ENCODE assay signal across 1 cellular context in the genomic region with DNA sequence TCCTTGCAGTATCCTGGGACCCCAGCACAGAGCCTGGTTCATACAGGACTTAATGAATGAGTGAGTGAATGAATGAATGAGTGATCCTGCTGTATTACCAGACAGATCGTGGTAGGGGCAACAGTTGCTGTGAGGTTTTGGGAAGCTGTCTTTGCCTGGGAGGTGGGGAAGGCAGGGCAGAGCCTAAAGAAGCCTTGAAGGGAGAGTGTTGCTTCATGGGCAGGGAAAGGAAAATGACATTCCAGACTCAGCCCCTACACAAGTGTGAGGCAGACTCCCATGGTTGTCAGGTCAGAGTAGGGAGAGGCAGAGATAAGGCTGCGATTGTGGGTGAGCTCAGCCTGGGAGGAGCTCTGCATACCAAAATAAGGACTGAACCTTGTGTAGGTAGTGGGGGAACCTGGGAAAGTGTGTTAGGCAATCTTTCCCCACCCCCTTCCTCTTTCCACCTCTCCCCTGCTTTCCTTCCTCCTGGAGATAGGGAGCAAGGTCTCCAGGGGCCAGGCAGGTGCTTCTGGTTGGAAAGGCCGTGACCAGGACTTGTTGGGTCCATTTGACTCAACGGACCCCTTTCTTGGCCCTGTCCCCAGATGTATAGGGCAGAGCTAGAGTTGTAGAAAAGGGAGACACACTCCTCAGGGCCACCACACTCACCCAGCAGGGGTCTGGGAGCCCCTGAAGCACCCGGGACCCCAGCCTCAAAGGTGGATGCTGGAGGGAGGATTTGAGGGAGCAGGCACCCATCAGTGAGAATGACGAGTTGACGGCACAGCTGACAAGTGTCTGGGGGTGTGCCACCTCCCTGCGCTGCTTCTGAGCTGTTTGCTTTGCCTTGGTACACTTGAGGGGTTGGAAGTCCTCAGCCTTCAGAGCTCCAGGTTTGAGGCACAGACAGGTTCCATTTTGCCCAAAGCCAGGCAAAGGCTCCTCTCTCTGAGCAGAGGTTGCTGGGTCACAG.
A peak's percentile ranks its signal among the peaks of the same experiment; 100 is the strongest.
TF ChIP-seq lines count a peak whose summit lies in the region.

No MANE protein-coding gene starts in this region.

TF ChIP-seq in HepG2, 621 proteins besides CTCF, POLR2A, EP300 and RAD21 (continued from another document and continues in another):
- TF ChIP-seq, protein P1, sequence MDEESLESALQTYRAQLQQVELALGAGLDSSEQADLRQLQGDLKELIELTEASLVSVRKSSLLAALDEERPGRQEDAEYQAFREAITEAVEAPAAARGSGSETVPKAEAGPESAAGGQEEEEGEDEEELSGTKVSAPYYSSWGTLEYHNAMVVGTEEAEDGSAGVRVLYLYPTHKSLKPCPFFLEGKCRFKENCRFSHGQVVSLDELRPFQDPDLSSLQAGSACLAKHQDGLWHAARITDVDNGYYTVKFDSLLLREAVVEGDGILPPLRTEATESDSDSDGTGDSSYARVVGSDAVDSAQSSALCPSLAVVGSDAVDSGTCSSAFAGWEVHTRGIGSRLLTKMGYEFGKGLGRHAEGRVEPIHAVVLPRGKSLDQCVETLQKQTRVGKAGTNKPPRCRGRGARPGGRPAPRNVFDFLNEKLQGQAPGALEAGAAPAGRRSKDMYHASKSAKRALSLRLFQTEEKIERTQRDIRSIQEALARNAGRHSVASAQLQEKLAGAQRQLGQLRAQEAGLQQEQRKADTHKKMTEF (CRISPR knock-in tag; IDR thresholded peaks at IDR 0.05) = peak; percentile 47; the same call in 1 of the 2 replicates
- TF ChIP-seq RELA (CRISPR knock-in tag; IDR thresholded peaks at IDR 0.05) (0 out of 2 replicates have a peak, but pooled peaks have one; percentile 32), TARDBP (CRISPR knock-in tag; IDR thresholded peaks at IDR 0.05) (peak; percentile 85), FOXO1 (CRISPR knock-in tag; IDR thresholded peaks at IDR 0.05) (peak; percentile 78), ZNF788 (CRISPR knock-in tag; IDR thresholded peaks at IDR 0.05; ENCODE audit: borderline replicate concordance) (peak; percentile 82; the same call in 1 of the 2 replicates), GFI1 (CRISPR knock-in tag; IDR thresholded peaks at IDR 0.05; ENCODE audit: borderline replicate concordance) (no peak; the same call in 1 of the 2 replicates), TRIM24 (CRISPR knock-in tag; IDR thresholded peaks at IDR 0.05) (0 out of 2 replicates have a peak, but pooled peaks have one; percentile 8), ZNF562 (CRISPR knock-in tag; IDR thresholded peaks at IDR 0.05; ENCODE audit: borderline replicate concordance) (no peak), NFKBIZ (CRISPR knock-in tag; IDR thresholded peaks at IDR 0.05) (no peak), ARHGAP35 (CRISPR knock-in tag; IDR thresholded peaks at IDR 0.05; ENCODE audit: borderline replicate concordance) (no peak), ZNF773 (CRISPR knock-in tag; IDR thresholded peaks at IDR 0.05; ENCODE audit: borderline replicate concordance) (0 out of 2 replicates have a peak, but pooled peaks have one; percentile 37), ZFYVE20 (CRISPR knock-in tag; IDR thresholded peaks at IDR 0.05; ENCODE audit: borderline replicate concordance, low read depth) (no peak), MED13 (CRISPR knock-in tag; IDR thresholded peaks at IDR 0.05) (peak; percentile 69; the same call in 1 of the 2 replicates), ZNF766 (CRISPR knock-in tag; IDR thresholded peaks at IDR 0.05; ENCODE audit: borderline replicate concordance) (no peak), ZNF607 (CRISPR knock-in tag; IDR thresholded peaks at IDR 0.05; ENCODE audit: borderline replicate concordance) (no peak), ZFP1 (CRISPR knock-in tag; IDR thresholded peaks at IDR 0.05) (no peak), ARNTL (CRISPR knock-in tag; IDR thresholded peaks at IDR 0.05) (no peak; the same call in 1 of the 2 replicates), ZNF234 (CRISPR knock-in tag; conservative IDR thresholded peaks at IDR 0.05) (no peak), AHR (CRISPR knock-in tag; IDR thresholded peaks at IDR 0.05) (no peak), ZNF7 (CRISPR knock-in tag; IDR thresholded peaks at IDR 0.05) (no peak), ZFP90 (CRISPR knock-in tag; IDR thresholded peaks at IDR 0.05; ENCODE audit: borderline replicate concordance) (no peak), ZNF317 (CRISPR knock-in tag; IDR thresholded peaks at IDR 0.05) (0 out of 2 replicates have a peak, but pooled peaks have one; percentile 27), SP4 (CRISPR knock-in tag; IDR thresholded peaks at IDR 0.05) (no peak), ZSCAN22 (CRISPR knock-in tag; IDR thresholded peaks at IDR 0.05) (no peak), CBX1 (IDR thresholded peaks at IDR 0.05; ENCODE audit: low read depth) (peak; percentile 17), ZNF326 (CRISPR knock-in tag; IDR thresholded peaks at IDR 0.05; ENCODE audit: borderline replicate concordance) (no peak), ZNF724P (CRISPR knock-in tag; IDR thresholded peaks at IDR 0.05; ENCODE audit: borderline replicate concordance) (no peak), ZNF44 (CRISPR knock-in tag; IDR thresholded peaks at IDR 0.05) (no peak), ZFP37 (CRISPR knock-in tag; IDR thresholded peaks at IDR 0.05; ENCODE audit: borderline replicate concordance) (no peak), PITX1 (CRISPR knock-in tag; IDR thresholded peaks at IDR 0.05) (peak; percentile 81; the same call in 1 of the 2 replicates), RXRB (CRISPR knock-in tag; IDR thresholded peaks at IDR 0.05; ENCODE audit: borderline replicate concordance) (peak; percentile 85; the same call in 1 of the 2 replicates), ZNF143 (CRISPR knock-in tag; IDR thresholded peaks at IDR 0.05) (peak; percentile 85), MAFK (conservative IDR thresholded peaks at IDR 0.05 in 1 of 2, IDR thresholded peaks at IDR 0.05 in 1 of 2; ENCODE audit: low read length in 2 of 2) (no peak), U2AF2 (IDR thresholded peaks at IDR 0.05; ENCODE audit: low read depth, low read length) (no peak), FOXA1 (IDR thresholded peaks at IDR 0.05) (no peak), FOXA1 (CRISPR knock-in tag; IDR thresholded peaks at IDR 0.05) (no peak), MBD4 (IDR thresholded peaks at IDR 0.05; ENCODE audit: borderline replicate concordance, low read length) (no peak), SOX6 (IDR thresholded peaks at IDR 0.05) (no peak), SOX6 (CRISPR knock-in tag; IDR thresholded peaks at IDR 0.05) (peak; percentile 78), MLLT10 (CRISPR knock-in tag; IDR thresholded peaks at IDR 0.05) (no peak), SCMH1 (CRISPR knock-in tag; IDR thresholded peaks at IDR 0.05; ENCODE audit: borderline replicate concordance) (no peak), NRL (CRISPR knock-in tag; IDR thresholded peaks at IDR 0.05; ENCODE audit: borderline replicate concordance) (no peak), ZNF589 (CRISPR knock-in tag; conservative IDR thresholded peaks at IDR 0.05) (no peak), CAMTA2 (CRISPR knock-in tag; IDR thresholded peaks at IDR 0.05; ENCODE audit: borderline replicate concordance) (no peak), CREB1 (IDR thresholded peaks at IDR 0.05) (no peak), CREB1 (CRISPR knock-in tag; IDR thresholded peaks at IDR 0.05) (peak; percentile 64), ZBTB3 (CRISPR knock-in tag; IDR thresholded peaks at IDR 0.05; ENCODE audit: borderline replicate concordance, low read depth) (no peak), ZNF781 (CRISPR knock-in tag; IDR thresholded peaks at IDR 0.05; ENCODE audit: borderline replicate concordance, not compliant biosample characterization) (no peak)
- TF ChIP-seq, protein P2, sequence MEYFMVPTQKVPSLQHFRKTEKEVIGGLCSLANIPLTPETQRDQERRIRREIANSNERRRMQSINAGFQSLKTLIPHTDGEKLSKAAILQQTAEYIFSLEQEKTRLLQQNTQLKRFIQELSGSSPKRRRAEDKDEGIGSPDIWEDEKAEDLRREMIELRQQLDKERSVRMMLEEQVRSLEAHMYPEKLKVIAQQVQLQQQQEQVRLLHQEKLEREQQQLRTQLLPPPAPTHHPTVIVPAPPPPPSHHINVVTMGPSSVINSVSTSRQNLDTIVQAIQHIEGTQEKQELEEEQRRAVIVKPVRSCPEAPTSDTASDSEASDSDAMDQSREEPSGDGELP (IDR thresholded peaks at IDR 0.05; ENCODE audit: borderline replicate concordance, low read depth) = no peak
- TF ChIP-seq, protein P3, sequence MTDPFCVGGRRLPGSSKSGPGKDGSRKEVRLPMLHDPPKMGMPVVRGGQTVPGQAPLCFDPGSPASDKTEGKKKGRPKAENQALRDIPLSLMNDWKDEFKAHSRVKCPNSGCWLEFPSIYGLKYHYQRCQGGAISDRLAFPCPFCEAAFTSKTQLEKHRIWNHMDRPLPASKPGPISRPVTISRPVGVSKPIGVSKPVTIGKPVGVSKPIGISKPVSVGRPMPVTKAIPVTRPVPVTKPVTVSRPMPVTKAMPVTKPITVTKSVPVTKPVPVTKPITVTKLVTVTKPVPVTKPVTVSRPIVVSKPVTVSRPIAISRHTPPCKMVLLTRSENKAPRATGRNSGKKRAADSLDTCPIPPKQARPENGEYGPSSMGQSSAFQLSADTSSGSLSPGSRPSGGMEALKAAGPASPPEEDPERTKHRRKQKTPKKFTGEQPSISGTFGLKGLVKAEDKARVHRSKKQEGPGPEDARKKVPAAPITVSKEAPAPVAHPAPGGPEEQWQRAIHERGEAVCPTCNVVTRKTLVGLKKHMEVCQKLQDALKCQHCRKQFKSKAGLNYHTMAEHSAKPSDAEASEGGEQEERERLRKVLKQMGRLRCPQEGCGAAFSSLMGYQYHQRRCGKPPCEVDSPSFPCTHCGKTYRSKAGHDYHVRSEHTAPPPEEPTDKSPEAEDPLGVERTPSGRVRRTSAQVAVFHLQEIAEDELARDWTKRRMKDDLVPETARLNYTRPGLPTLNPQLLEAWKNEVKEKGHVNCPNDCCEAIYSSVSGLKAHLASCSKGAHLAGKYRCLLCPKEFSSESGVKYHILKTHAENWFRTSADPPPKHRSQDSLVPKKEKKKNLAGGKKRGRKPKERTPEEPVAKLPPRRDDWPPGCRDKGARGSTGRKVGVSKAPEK (CRISPR knock-in tag; IDR thresholded peaks at IDR 0.05; ENCODE audit: borderline replicate concordance) = no peak; the same call in 1 of the 2 replicates
- TF ChIP-seq, protein P4, sequence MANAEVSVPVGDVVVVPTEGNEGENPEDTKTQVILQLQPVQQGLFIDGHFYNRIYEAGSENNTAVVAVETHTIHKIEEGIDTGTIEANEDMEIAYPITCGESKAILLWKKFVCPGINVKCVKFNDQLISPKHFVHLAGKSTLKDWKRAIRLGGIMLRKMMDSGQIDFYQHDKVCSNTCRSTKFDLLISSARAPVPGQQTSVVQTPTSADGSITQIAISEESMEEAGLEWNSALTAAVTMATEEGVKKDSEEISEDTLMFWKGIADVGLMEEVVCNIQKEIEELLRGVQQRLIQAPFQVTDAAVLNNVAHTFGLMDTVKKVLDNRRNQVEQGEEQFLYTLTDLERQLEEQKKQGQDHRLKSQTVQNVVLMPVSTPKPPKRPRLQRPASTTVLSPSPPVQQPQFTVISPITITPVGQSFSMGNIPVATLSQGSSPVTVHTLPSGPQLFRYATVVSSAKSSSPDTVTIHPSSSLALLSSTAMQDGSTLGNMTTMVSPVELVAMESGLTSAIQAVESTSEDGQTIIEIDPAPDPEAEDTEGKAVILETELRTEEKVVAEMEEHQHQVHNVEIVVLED (CRISPR knock-in tag; IDR thresholded peaks at IDR 0.05; ENCODE audit: borderline replicate concordance) = peak; percentile 27; the same call in 1 of the 2 replicates
- TF ChIP-seq, protein P5, sequence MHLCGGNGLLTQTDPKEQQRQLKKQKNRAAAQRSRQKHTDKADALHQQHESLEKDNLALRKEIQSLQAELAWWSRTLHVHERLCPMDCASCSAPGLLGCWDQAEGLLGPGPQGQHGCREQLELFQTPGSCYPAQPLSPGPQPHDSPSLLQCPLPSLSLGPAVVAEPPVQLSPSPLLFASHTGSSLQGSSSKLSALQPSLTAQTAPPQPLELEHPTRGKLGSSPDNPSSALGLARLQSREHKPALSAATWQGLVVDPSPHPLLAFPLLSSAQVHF (CRISPR knock-in tag; IDR thresholded peaks at IDR 0.05) = no peak
- TF ChIP-seq, protein P6, sequence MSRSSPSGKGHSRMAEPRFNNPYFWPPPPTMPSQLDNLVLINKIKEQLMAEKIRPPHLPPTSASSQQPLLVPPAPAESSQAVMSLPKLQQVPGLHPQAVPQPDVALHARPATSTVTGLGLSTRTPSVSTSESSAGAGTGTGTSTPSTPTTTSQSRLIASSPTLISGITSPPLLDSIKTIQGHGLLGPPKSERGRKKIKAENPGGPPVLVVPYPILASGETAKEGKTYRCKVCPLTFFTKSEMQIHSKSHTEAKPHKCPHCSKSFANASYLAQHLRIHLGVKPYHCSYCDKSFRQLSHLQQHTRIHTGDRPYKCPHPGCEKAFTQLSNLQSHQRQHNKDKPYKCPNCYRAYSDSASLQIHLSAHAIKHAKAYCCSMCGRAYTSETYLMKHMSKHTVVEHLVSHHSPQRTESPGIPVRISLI (CRISPR knock-in tag; IDR thresholded peaks at IDR 0.05; ENCODE audit: borderline replicate concordance) = peak; percentile 45; the same call in 1 of the 2 replicates
- TF ChIP-seq, protein P7, sequence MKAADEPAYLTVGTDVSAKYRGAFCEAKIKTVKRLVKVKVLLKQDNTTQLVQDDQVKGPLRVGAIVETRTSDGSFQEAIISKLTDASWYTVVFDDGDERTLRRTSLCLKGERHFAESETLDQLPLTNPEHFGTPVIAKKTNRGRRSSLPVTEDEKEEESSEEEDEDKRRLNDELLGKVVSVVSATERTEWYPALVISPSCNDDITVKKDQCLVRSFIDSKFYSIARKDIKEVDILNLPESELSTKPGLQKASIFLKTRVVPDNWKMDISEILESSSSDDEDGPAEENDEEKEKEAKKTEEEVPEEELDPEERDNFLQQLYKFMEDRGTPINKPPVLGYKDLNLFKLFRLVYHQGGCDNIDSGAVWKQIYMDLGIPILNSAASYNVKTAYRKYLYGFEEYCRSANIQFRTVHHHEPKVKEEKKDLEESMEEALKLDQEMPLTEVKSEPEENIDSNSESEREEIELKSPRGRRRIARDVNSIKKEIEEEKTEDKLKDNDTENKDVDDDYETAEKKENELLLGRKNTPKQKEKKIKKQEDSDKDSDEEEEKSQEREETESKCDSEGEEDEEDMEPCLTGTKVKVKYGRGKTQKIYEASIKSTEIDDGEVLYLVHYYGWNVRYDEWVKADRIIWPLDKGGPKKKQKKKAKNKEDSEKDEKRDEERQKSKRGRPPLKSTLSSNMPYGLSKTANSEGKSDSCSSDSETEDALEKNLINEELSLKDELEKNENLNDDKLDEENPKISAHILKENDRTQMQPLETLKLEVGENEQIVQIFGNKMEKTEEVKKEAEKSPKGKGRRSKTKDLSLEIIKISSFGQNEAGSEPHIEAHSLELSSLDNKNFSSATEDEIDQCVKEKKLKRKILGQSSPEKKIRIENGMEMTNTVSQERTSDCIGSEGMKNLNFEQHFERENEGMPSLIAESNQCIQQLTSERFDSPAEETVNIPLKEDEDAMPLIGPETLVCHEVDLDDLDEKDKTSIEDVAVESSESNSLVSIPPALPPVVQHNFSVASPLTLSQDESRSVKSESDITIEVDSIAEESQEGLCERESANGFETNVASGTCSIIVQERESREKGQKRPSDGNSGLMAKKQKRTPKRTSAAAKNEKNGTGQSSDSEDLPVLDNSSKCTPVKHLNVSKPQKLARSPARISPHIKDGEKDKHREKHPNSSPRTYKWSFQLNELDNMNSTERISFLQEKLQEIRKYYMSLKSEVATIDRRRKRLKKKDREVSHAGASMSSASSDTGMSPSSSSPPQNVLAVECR (CRISPR knock-in tag; IDR thresholded peaks at IDR 0.05; ENCODE audit: borderline replicate concordance) = peak; percentile 62; the same call in 1 of the 2 replicates
